Comparison of ENCODE assay signal across 14 cellular contexts in the genomic region with DNA sequence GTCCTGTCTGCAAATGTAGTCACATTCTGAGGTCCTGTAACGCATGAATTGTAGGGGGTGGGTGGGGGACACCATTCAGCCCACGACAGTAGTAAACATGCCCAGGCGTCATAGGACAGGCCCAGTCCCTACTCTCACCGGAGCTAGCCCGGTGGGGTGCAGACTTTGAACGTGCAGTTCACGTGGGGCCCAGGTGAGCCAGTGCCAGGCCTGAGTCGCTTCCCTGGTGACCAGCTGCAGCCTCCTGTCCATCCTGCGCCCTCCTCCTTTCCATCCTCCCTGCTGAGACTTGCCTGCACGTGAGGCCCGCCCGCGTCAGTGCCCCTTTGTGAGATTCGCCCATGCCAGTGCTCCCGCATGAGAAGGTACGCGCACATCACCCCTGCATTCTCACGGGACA.
"Had no signal": no experiment of that assay in that cellular context is flagged by ENCODE, and none has a peak within 500 bp of the region (broad histone marks: within the 10 kb centered on the region; RNA-seq: fewer than 3 reads in every experiment).

No MANE protein-coding gene starts in this region.

- H3K9me3 ChIP-seq: neutrophil, psoas muscle, sigmoid colon had no signal

- H3K27me3 ChIP-seq: sigmoid colon had no signal

- DNase-seq: effector memory CD8-positive, alpha-beta T cell; esophagus squamous epithelium; foreskin fibroblast; kidney glomerular epithelial cell; mesenchymal stem cell; midbrain; naive B cell; psoas muscle; retina; sigmoid colon; stimulated activated naive CD4-positive, alpha-beta T cell had no signal

- H3K27ac ChIP-seq: epithelial cell of prostate, esophagus squamous epithelium, neutrophil, psoas muscle, sigmoid colon, skin epidermis had no signal

- ATAC-seq: effector memory CD8-positive, alpha-beta T cell; psoas muscle had no signal

- H3K36me3 ChIP-seq: neutrophil had no signal

- H3K4me1 ChIP-seq: psoas muscle had no signal

- H3K4me3 ChIP-seq: esophagus squamous epithelium, psoas muscle, sigmoid colon, skin epidermis had no signal
